26 cellular contexts compared by ENCODE assay signal in the genomic region with DNA sequence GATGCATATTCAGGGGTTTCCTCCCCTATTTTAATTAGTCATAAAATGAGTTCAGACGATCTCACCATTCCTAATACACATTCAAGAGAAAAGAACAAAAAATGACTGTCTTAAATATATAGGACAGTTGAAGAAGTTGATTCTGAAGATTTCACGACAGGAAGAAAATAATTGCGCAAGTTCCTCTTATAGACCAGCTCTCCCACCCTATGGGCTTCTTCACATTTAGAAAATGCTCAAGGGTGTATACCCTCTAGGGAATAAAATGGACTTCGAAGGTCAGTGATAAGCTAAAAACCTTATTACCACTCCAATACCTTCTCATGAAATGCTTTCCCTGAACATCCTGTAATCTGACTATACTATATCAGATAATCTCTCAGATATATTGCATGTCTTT.
"Had no signal": no experiment of that assay in that cellular context is flagged by ENCODE, and none has a peak within 500 bp of the region (broad histone marks: within the 10 kb centered on the region; RNA-seq: fewer than 3 reads in every experiment).

No MANE protein-coding gene starts in this region.

- H3K4me1 ChIP-seq: ascending aorta, breast epithelium, colonic mucosa, foreskin keratinocyte, gastrocnemius medialis, heart left ventricle had no signal

- H3K36me3 ChIP-seq: ascending aorta, breast epithelium, cardiac muscle cell, colonic mucosa, gastrocnemius medialis, heart left ventricle had no signal

- H3K9me3 ChIP-seq: ascending aorta, breast epithelium, colonic mucosa, gastrocnemius medialis, heart left ventricle had no signal

- H3K4me3 ChIP-seq: ascending aorta, breast epithelium, cardiac muscle cell, colonic mucosa, gastrocnemius medialis, heart left ventricle had no signal

- H3K27me3 ChIP-seq: ascending aorta, breast epithelium, cardiac muscle cell, colonic mucosa, foreskin keratinocyte, gastrocnemius medialis, heart left ventricle had no signal

- DNase-seq: activated CD4-positive, alpha-beta memory T cell treated with anti-CD3 and anti-CD28 coated beads, Interleukin-2, amount 10 ng/mL, durations not matched to agents 7 days and 5 days; activated CD4-positive, alpha-beta T cell treated with anti-CD3 and anti-CD28 coated beads for 1 hour; activated CD4-positive, alpha-beta T cell treated with anti-CD3 and anti-CD28 coated beads for 4 hours; activated CD4-positive, alpha-beta T cell treated with anti-CD3 and anti-CD28 coated beads, Interleukin-2, amount 10 ng/mL, durations not matched to agents 7 days and 5 days; activated CD4-positive, alpha-beta T cell treated with anti-CD3 and anti-CD28 coated beads, Interleukin-2, amount 50 U/mL, for 4 hours; activated CD8-positive, alpha-beta memory T cell treated with anti-CD3 and anti-CD28 coated beads, Interleukin-2, amount 50 U/mL, for 48 hours; activated gamma-delta T cell; activated naive CD4-positive, alpha-beta T cell; activated naive CD4-positive, alpha-beta T cell treated with anti-CD3 and anti-CD28 coated beads, Interleukin-2, amount 10 ng/mL, durations not matched to agents 7 days and 5 days; activated naive CD8-positive, alpha-beta T cell treated with anti-CD3 and anti-CD28 coated beads, Interleukin-2, amount 10 ng/mL, durations not matched to agents 7 days and 5 days; activated T-cell treated with anti-CD3 and anti-CD28 coated beads for 4 hours; activated T-cell treated with anti-CD3 and anti-CD28 coated beads, Interleukin-2, amount 50 U/mL, for 24 hours; activated T-cell treated with anti-CD3 and anti-CD28 coated beads, Interleukin-2, amount 50 U/mL, for 72 hours; central memory CD4-positive, alpha-beta T cell; cerebellar nuclear complex; colonic mucosa; effector CD8-positive, alpha-beta T cell; foreskin keratinocyte; gastrocnemius medialis; glutamatergic neuron; heart left ventricle; T-helper 2 cell had no signal

- H3K27ac ChIP-seq: ascending aorta, breast epithelium, cardiac muscle cell, colonic mucosa, foreskin keratinocyte, gastrocnemius medialis, heart left ventricle, VCaP had no signal
